17 cellular contexts compared by ENCODE assay signal in genomic region chr3:112093180-112093522, GRCh38. TPM values are rescaled to one million over a fixed set of nuclear protein-coding genes. Genes with fewer than 3 reads are reported as not detected.
A peak's percentile ranks its signal among the peaks of the same experiment; 100 is the strongest.
DNase-seq lines count a peak whose midpoint lies in the region; ATAC-seq, FAIRE-seq and TF ChIP-seq lines count a peak whose summit lies in the region.
"Had no signal": no experiment of that assay in that cellular context is flagged by ENCODE, and none has a peak within 500 bp of the region (broad histone marks: within the 10 kb centered on the region; RNA-seq: fewer than 3 reads in every experiment).

No MANE protein-coding gene starts in this region.

- in situ Hi-C loops in GM23248 (cut with MboI) (no loop called here), Panc1 (cut with HindIII; ENCODE audit: low pct_unique_long_range_greater_than_20kb, low sequenced_read_pairs) (no loop called here)

- DNase-seq in GM23248: no peak
- no peak for DNase-seq in Panc1 (ENCODE audit: low read depth, low spot score)
- DNase-seq in left ventricle myocardium inferior: no peak
- no peak for DNase-seq in progenitor cell of endocrine pancreas (ENCODE audit: low spot score, unreplicated experiment)
- no peak for DNase-seq in germinal center (ENCODE audit: low spot score)
- DNase-seq in GM12891 (ENCODE audit: insufficient read length, low spot score): no peak
- no peak for DNase-seq in kidney
- DNase-seq: activated naive CD4-positive, alpha-beta T cell treated with anti-CD3 and anti-CD28 coated beads, Interleukin-2, amount 50 U/mL, for 16 hours; CD4-positive, alpha-beta memory T cell; GF-D8; NCI-H1105; NCI-H446 treated with DMSO at 0.1 percent for 48 hours; RPMI8226 had no signal

- H3K9ac ChIP-seq in GM23248 (no peak overlapping the region), kidney (ENCODE audit: low read length in 2 of 2) (no peak overlapping the region)

- H3K27ac ChIP-seq in GM23248 (no peak overlapping the region), Panc1 (ENCODE audit: low read length) (peak overlapping the region; percentile 64), left ventricle myocardium inferior (replicated peaks) (peak overlapping the region; percentile 77), kidney (ENCODE audit: low read depth in 2 of 2, low read length in 2 of 2) (no peak overlapping the region)
- H3K27ac ChIP-seq: esophagus muscularis mucosa had no signal

- peaks cover 42% of the 10 kb centered on the region for H3K4me1 Mint-ChIP-seq in progenitor cell of endocrine pancreas (ENCODE audit: low read depth)

- POLR2A ChIA-PET in Panc1 (lab: Charles Lee): no interaction called here

- H2AFZ ChIP-seq in GM23248: 0 out of 2 replicates have a peak overlapping the region, but pooled peaks have one; percentile 10

- no peak for TF ChIP-seq POLR2A in GM12891 (IDR thresholded peaks at IDR 0.05; ENCODE audit: low read depth, low read length)

- H3K27me3 Mint-ChIP-seq in progenitor cell of endocrine pancreas: no peaks in the 10 kb centered on the region

- H3K27me3 ChIP-seq in GM23248 (replicated peaks; ENCODE audit: insufficient read depth) (no peaks in the 10 kb centered on the region), Panc1 (ENCODE audit: control insufficient read depth, insufficient read depth, low read length) (no peaks in the 10 kb centered on the region), left ventricle myocardium inferior (ENCODE audit: low read depth) (no peaks in the 10 kb centered on the region)
- H3K27me3 ChIP-seq: esophagus muscularis mucosa had no signal

- BruUV-seq in Panc1 (replicated peaks; lab: Mats Ljungman, UMichigan): no TSS peak

- no peaks in the 10 kb centered on the region for H3K36me3 ChIP-seq in GM23248 (ENCODE audit: low read depth)
- H3K36me3 ChIP-seq in Panc1 (ENCODE audit: control insufficient read depth, insufficient read depth, low read length): no peaks in the 10 kb centered on the region
- no peaks in the 10 kb centered on the region for H3K36me3 ChIP-seq in left ventricle myocardium inferior
- no peaks in the 10 kb centered on the region for H3K36me3 ChIP-seq in kidney (ENCODE audit: control insufficient read depth in 1 of 2, insufficient read depth in 2 of 2, low read length in 2 of 2)
- H3K36me3 ChIP-seq: esophagus muscularis mucosa had no signal

- H3K9me3 ChIP-seq in GM23248 (ENCODE audit: low read depth) (no peaks in the 10 kb centered on the region), Panc1 (ENCODE audit: control insufficient read depth, insufficient read depth, low read depth, low read length) (no peaks in the 10 kb centered on the region), left ventricle myocardium inferior (replicated peaks) (no peaks in the 10 kb centered on the region), kidney (ENCODE audit: control insufficient read depth in 1 of 2, low read length in 2 of 2) (no peaks in the 10 kb centered on the region)
- H3K9me3 ChIP-seq: esophagus muscularis mucosa had no signal

- H3K4me3 ChIP-seq in GM23248 (no peak overlapping the region), Panc1 (ENCODE audit: low read depth in 2 of 2, low read length in 2 of 2) (no peak overlapping the region), left ventricle myocardium inferior (peak overlapping the region; percentile 31), kidney (ENCODE audit: low read length in 2 of 2) (peak overlapping the region in 1 of 2 donors; percentile 30)
- H3K4me3 ChIP-seq: esophagus muscularis mucosa had no signal

- peaks cover 46% of the 10 kb centered on the region for H3K79me2 ChIP-seq in GM23248 (ENCODE audit: insufficient read depth)

- no peaks in the 10 kb centered on the region for H3K9me2 ChIP-seq in GM23248 (ENCODE audit: insufficient read depth)

- no peak for ATAC-seq in Panc1
- no peak for ATAC-seq in activated CD4-positive, CD25-positive, alpha-beta regulatory T cell treated with anti-CD3 and anti-CD28 coated beads, Interleukin-2, amount 50 U/mL, for 24 hours
- ATAC-seq: HepG2 had no signal

- peaks cover 7% of the 10 kb centered on the region for H3K36me3 Mint-ChIP-seq in progenitor cell of endocrine pancreas (ENCODE audit: insufficient read depth)
- H3K36me3 Mint-ChIP-seq: CD4-positive, alpha-beta memory T cell had no signal

- CTCF ChIA-PET in Panc1 (lab: Charles Lee): interaction anchor here (0.6 kb wide), 1 partner anchor 58 kb away, joined by 3 read pairs; no protein-coding TSS in a partner anchor

- peak overlapping the region; percentile 68 for H3K27ac Mint-ChIP-seq in progenitor cell of endocrine pancreas

- intact Hi-C loops in Panc1 (cut with micrococcal nuclease; ENCODE audit: unreplicated experiment): no loop called here
- intact Hi-C loops in left ventricle myocardium inferior (cut with micrococcal nuclease): no loop called here
- intact Hi-C loops in kidney (cut with DNase I): no loop called here

- no peak overlapping the region for H3K4me2 ChIP-seq in GM23248 (ENCODE audit: unreplicated experiment)

- TF ChIP-seq CTCF in Panc1 (IDR thresholded peaks at IDR 0.05) (no peak), left ventricle myocardium inferior (IDR thresholded peaks at IDR 0.05; ENCODE audit: borderline replicate concordance) (no peak), progenitor cell of endocrine pancreas (IDR thresholded peaks at IDR 0.05; ENCODE audit: unreplicated experiment) (no peak), kidney (IDR thresholded peaks at IDR 0.05; ENCODE audit: borderline replicate concordance, extremely low read depth, insufficient read depth) (no peak)

- no peaks in the 10 kb centered on the region for H3K9me3 Mint-ChIP-seq in progenitor cell of endocrine pancreas (ENCODE audit: low read depth)
- H3K9me3 Mint-ChIP-seq: CD4-positive, alpha-beta memory T cell had no signal

- no peaks in the 10 kb centered on the region for H4K20me1 ChIP-seq in GM23248 (ENCODE audit: insufficient read depth)

- H3K4me1 ChIP-seq in GM23248 (ENCODE audit: insufficient read depth): peaks cover 15% of the 10 kb centered on the region
- H3K4me1 ChIP-seq in Panc1 (ENCODE audit: control insufficient read depth, insufficient read depth, low read length): peaks cover 67% of the 10 kb centered on the region
- peaks cover 43% of the 10 kb centered on the region for H3K4me1 ChIP-seq in left ventricle myocardium inferior
- H3K4me1 ChIP-seq in kidney (ENCODE audit: control insufficient read depth in 1 of 2, insufficient read depth in 1 of 2, low read depth in 1 of 2, low read length in 2 of 2): peaks cover 0 to 5% of the 10 kb centered on the region in 2 donors

- FAIRE-seq in GM12891 (lab: Jason Lieb, UNC) (no peak), kidney (lab: Jason Lieb, UNC) (no peak)
- FAIRE-seq: HepG2 had no signal

- H3K4me3 Mint-ChIP-seq in progenitor cell of endocrine pancreas (ENCODE audit: low read depth): no peak overlapping the region
- H3K4me3 Mint-ChIP-seq: CD4-positive, alpha-beta memory T cell had no signal

- H3F3A ChIP-seq in GM23248 (ENCODE audit: insufficient read depth): peaks cover 14% of the 10 kb centered on the region

TF ChIP-seq in GM12891, 5 proteins besides CTCF, POLR2A, EP300 and RAD21:
- TF ChIP-seq SPI1 (IDR thresholded peaks at IDR 0.05; ENCODE audit: low read depth, low read length): no peak
- no peak for TF ChIP-seq POLR2AphosphoS5 (IDR thresholded peaks at IDR 0.05; ENCODE audit: low read depth, low read length)
- TF ChIP-seq POU2F2 (IDR thresholded peaks at IDR 0.05; ENCODE audit: low read depth, low read length): no peak
- TF ChIP-seq TAF1 (IDR thresholded peaks at IDR 0.05; ENCODE audit: low read depth, low read length): no peak
- no peak for TF ChIP-seq PAX5 (IDR thresholded peaks at IDR 0.05; ENCODE audit: insufficient read depth, low read length, severe bottlenecking)

RNA-seq across cellular contexts. Expression of gene C3orf52, which starts 7.0 kb away (rescaled TPM):
- total RNA-seq in GM23248 (2014; rRNA removed; shearing (Covaris generic)): 1.3 and 3.5 TPM in 2 replicates
- polyA plus RNA-seq in GM23248 (2016; fragmentation: Nextera tagmentation; extraction: Ambion mirVana) (1.6 and 1.9 TPM in 2 replicates), kidney (ENCODE audit: insufficient read depth, low read depth, low replicate concordance) (3.8 TPM)
- total RNA-seq in Panc1 (2021; ENCODE audit: unreplicated experiment) (12.6 TPM), left ventricle myocardium inferior (2.4 TPM), progenitor cell of endocrine pancreas (20.6 and 23.7 TPM in 2 replicates), kidney (5.2 TPM)
- 3.7 TPM for polyA plus RNA-seq in Panc1 (2012; ENCODE audit: insufficient read length)
- polyA plus RNA-seq in GM12891 (2012; ENCODE audit: low read depth, missing spikeins): 1.9 TPM

RNA-seq across cellular contexts. Expression of gene GCSAM, which starts 39.9 kb away (rescaled TPM):
- total RNA-seq in GM23248 (2014; rRNA removed; shearing (Covaris generic)): not detected in 2 replicates
- polyA plus RNA-seq in GM23248 (2016; fragmentation: Nextera tagmentation; extraction: Ambion mirVana) (0.19 and 0.20 TPM in 2 replicates), kidney (ENCODE audit: insufficient read depth, low read depth, low replicate concordance) (not detected)
- total RNA-seq in Panc1 (2021; ENCODE audit: unreplicated experiment) (0.08 TPM), left ventricle myocardium inferior (0.25 TPM), progenitor cell of endocrine pancreas (not detected in 2 replicates), kidney (0.88 TPM)
- polyA plus RNA-seq in Panc1 (2012; ENCODE audit: insufficient read length): 0.28 TPM
- 169 TPM for polyA plus RNA-seq in GM12891 (2012; ENCODE audit: low read depth, missing spikeins)
- total RNA-seq: HepG2 had no signal
- polyA plus RNA-seq: HepG2 had no signal

RNA-seq across cellular contexts. Expression of gene TMPRSS7, which starts 58.6 kb away (rescaled TPM):
- not detected in 2 replicates for total RNA-seq in GM23248 (2014; rRNA removed; shearing (Covaris generic))
- polyA plus RNA-seq in GM23248 (2016; fragmentation: Nextera tagmentation; extraction: Ambion mirVana) (not detected in 2 replicates), kidney (ENCODE audit: insufficient read depth, low read depth, low replicate concordance) (not detected)
- total RNA-seq in Panc1 (2021; ENCODE audit: unreplicated experiment) (not detected), left ventricle myocardium inferior (not detected), progenitor cell of endocrine pancreas (not detected in 2 replicates), kidney (not detected)
- polyA plus RNA-seq in Panc1 (2012; ENCODE audit: insufficient read length): not detected
- not detected for polyA plus RNA-seq in GM12891 (2012; ENCODE audit: low read depth, missing spikeins)
- total RNA-seq: esophagus muscularis mucosa, HepG2, subcutaneous adipose tissue had no signal
- polyA plus RNA-seq: HepG2 had no signal

Comparison
In these comparisons a context has a peak if more than half of its experiments do, and no peak if none do; other contexts are left out.
1. H3K27ac ChIP-seq: peak in Panc1 (single experiment) and left ventricle myocardium inferior (single experiment); none in GM23248 (single experiment) and kidney (0 of 2).